1 cellular context compared by ENCODE assay signal in the genomic region with DNA sequence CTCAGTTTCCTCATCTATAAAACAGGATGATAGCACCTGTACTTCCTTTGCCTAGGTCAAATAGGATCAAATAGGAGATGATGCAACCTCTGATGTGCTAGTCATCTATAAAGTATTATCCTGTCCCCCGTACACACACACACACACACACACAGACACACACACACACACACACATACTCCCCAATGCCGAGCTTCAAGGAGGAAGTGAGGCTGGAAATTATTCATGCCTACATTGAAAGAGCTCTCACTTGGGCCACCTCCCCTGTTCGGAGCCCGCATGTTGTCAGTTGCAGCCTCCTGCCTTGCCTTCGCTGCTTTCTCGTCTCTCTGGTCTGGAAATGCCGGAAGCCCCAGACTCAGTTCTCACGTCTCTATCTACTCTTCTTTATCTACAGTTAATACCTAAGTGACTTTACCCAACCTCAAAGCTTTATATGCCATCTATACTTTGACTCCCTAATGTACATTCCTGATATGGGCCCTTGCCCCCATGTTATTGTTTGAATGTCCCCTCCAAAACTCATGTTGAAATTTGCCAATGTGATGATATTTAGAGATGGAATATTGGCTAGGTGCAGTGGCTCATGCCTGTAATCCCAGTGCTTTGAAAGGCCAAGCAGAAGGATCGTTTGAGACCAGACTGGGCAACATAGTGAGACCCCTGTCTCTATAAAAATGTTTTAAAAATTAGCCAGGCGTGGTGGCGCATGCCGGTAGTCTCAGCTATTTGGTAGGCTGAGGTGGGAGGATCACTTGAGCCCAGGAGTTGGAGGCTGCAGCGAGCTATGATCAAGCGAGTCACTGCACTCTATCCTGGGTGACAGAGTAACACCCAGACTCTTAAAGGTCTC.
TF ChIP-seq lines count a peak whose summit lies in the region.

No MANE protein-coding gene starts in this region.

TF ChIP-seq in K562, 482 proteins besides CTCF, POLR2A, EP300 and RAD21 (continued from another document and continues in another):
- TF ChIP-seq IFI16 (CRISPR knock-in tag; IDR thresholded peaks at IDR 0.05) (no peak), SMARCE1 (IDR thresholded peaks at IDR 0.05) (peak; percentile 71; the same call in 1 of the 2 replicates), ZNF174 (CRISPR knock-in tag; IDR thresholded peaks at IDR 0.05) (no peak), STAG1 (CRISPR knock-in tag; IDR thresholded peaks at IDR 0.05; ENCODE audit: borderline replicate concordance) (no peak), HDAC8 (tag; IDR thresholded peaks at IDR 0.05) (no peak), DPF2 (IDR thresholded peaks at IDR 0.05) (peak; percentile 37), MCM3 (IDR thresholded peaks at IDR 0.05) (peak; percentile 94), STAT5B (CRISPR knock-in tag; IDR thresholded peaks at IDR 0.05) (no peak), ZNF253 (CRISPR knock-in tag; conservative IDR thresholded peaks at IDR 0.05) (no peak), PRPF4 (IDR thresholded peaks at IDR 0.05; ENCODE audit: insufficient read depth, low read depth, low read length, poor library complexity, severe bottlenecking) (no peak), ZFPM2 (CRISPR knock-in tag; IDR thresholded peaks at IDR 0.05) (no peak), SP1 (CRISPR knock-in tag; IDR thresholded peaks at IDR 0.05) (peak; percentile 56; the same call in 1 of the 2 replicates), SIN3A (IDR thresholded peaks at IDR 0.05; ENCODE audit: borderline replicate concordance in 2 of 2, control insufficient read depth in 1 of 2, low read depth in 2 of 2, low read length in 2 of 2) (no peak), HNRNPH1 (optimal IDR thresholded peaks at IDR 0.05; ENCODE audit: low read depth, low read length) (no peak), SIN3B (IDR thresholded peaks at IDR 0.05; ENCODE audit: low read depth) (no peak), TSC22D4 (tag; IDR thresholded peaks at IDR 0.05) (no peak), THRAP3 (IDR thresholded peaks at IDR 0.05; ENCODE audit: borderline replicate concordance) (peak; percentile 29; the same call in 1 of the 2 replicates), ZFP36 (IDR thresholded peaks at IDR 0.05; ENCODE audit: low read depth, low read length, partially characterized antibody) (no peak), SRSF7 (optimal IDR thresholded peaks at IDR 0.05; ENCODE audit: low read depth, low read length) (no peak), RFX1 (IDR thresholded peaks at IDR 0.05) (no peak), RFX5 (IDR thresholded peaks at IDR 0.05; ENCODE audit: low read depth, low read length) (no peak), MAZ (CRISPR knock-in tag; conservative IDR thresholded peaks at IDR 0.05 in 1 of 2, IDR thresholded peaks at IDR 0.05 in 1 of 2) (no peak), CBFA2T2 (conservative IDR thresholded peaks at IDR 0.05) (peak; percentile 33; the same call in 1 of the 2 replicates), TBP (optimal IDR thresholded peaks at IDR 0.05; ENCODE audit: low read depth, low read length) (no peak), PHB2 (IDR thresholded peaks at IDR 0.05; ENCODE audit: low read depth) (no peak), ZNF445 (CRISPR knock-in tag; IDR thresholded peaks at IDR 0.05; ENCODE audit: low read depth) (no peak), TEAD4 (IDR thresholded peaks at IDR 0.05; ENCODE audit: low read length) (no peak), TEAD4 (CRISPR knock-in tag; IDR thresholded peaks at IDR 0.05; ENCODE audit: borderline replicate concordance) (no peak), ZNF224 (CRISPR knock-in tag; IDR thresholded peaks at IDR 0.05) (no peak), NR2F6 (CRISPR knock-in tag; IDR thresholded peaks at IDR 0.05) (no peak), ZFP1 (CRISPR knock-in tag; IDR thresholded peaks at IDR 0.05) (no peak), ZNF23 (CRISPR knock-in tag; IDR thresholded peaks at IDR 0.05) (no peak), HNRNPLL (IDR thresholded peaks at IDR 0.05; ENCODE audit: low read depth, low read length, poor library complexity, severe bottlenecking) (no peak), CTBP1 (IDR thresholded peaks at IDR 0.05; ENCODE audit: borderline replicate concordance) (peak; percentile 52), SIRT6 (IDR thresholded peaks at IDR 0.05; ENCODE audit: low read depth, low read length) (no peak), MCM7 (IDR thresholded peaks at IDR 0.05) (no peak), SRF (CRISPR knock-in tag; IDR thresholded peaks at IDR 0.05) (no peak), NONO (IDR thresholded peaks at IDR 0.05; ENCODE audit: low read depth in 2 of 2, low read length in 1 of 2) (no peak), ELF2 (CRISPR knock-in tag; IDR thresholded peaks at IDR 0.05) (peak; percentile 61; the same call in 1 of the 2 replicates), PHTF2 (CRISPR knock-in tag; IDR thresholded peaks at IDR 0.05) (no peak), RAD51 (IDR thresholded peaks at IDR 0.05; ENCODE audit: borderline replicate concordance, low read depth) (no peak)
- TF ChIP-seq, protein P1, sequence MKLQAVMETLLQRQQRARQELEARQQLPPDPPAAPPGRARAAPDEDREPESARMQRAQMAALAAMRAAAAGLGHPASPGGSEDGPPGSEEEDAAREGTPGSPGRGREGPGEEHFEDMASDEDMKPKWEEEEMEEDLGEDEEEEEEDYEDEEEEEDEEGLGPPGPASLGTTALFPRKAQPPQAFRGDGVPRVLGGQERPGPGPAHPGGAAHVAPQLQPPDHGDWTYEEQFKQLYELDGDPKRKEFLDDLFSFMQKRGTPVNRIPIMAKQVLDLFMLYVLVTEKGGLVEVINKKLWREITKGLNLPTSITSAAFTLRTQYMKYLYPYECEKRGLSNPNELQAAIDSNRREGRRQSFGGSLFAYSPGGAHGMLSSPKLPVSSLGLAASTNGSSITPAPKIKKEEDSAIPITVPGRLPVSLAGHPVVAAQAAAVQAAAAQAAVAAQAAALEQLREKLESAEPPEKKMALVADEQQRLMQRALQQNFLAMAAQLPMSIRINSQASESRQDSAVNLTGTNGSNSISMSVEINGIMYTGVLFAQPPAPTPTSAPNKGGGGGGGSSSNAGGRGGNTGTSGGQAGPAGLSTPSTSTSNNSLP (IDR thresholded peaks at IDR 0.05; ENCODE audit: borderline replicate concordance, low read depth, low read length), result no peak
- TF ChIP-seq, protein P2, sequence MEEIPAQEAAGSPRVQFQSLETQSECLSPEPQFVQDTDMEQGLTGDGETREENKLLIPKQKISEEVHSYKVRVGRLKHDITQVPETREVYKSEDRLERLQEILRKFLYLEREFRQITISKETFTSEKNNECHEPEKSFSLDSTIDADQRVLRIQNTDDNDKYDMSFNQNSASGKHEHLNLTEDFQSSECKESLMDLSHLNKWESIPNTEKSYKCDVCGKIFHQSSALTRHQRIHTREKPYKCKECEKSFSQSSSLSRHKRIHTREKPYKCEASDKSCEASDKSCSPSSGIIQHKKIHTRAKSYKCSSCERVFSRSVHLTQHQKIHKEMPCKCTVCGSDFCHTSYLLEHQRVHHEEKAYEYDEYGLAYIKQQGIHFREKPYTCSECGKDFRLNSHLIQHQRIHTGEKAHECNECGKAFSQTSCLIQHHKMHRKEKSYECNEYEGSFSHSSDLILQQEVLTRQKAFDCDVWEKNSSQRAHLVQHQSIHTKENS (CRISPR knock-in tag; IDR thresholded peaks at IDR 0.05), result no peak
- TF ChIP-seq, protein P3, sequence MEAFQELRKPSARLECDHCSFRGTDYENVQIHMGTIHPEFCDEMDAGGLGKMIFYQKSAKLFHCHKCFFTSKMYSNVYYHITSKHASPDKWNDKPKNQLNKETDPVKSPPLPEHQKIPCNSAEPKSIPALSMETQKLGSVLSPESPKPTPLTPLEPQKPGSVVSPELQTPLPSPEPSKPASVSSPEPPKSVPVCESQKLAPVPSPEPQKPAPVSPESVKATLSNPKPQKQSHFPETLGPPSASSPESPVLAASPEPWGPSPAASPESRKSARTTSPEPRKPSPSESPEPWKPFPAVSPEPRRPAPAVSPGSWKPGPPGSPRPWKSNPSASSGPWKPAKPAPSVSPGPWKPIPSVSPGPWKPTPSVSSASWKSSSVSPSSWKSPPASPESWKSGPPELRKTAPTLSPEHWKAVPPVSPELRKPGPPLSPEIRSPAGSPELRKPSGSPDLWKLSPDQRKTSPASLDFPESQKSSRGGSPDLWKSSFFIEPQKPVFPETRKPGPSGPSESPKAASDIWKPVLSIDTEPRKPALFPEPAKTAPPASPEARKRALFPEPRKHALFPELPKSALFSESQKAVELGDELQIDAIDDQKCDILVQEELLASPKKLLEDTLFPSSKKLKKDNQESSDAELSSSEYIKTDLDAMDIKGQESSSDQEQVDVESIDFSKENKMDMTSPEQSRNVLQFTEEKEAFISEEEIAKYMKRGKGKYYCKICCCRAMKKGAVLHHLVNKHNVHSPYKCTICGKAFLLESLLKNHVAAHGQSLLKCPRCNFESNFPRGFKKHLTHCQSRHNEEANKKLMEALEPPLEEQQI (IDR thresholded peaks at IDR 0.05), result 0 out of 2 replicates have a peak, but pooled peaks have one; percentile 24
- TF ChIP-seq, protein P4, sequence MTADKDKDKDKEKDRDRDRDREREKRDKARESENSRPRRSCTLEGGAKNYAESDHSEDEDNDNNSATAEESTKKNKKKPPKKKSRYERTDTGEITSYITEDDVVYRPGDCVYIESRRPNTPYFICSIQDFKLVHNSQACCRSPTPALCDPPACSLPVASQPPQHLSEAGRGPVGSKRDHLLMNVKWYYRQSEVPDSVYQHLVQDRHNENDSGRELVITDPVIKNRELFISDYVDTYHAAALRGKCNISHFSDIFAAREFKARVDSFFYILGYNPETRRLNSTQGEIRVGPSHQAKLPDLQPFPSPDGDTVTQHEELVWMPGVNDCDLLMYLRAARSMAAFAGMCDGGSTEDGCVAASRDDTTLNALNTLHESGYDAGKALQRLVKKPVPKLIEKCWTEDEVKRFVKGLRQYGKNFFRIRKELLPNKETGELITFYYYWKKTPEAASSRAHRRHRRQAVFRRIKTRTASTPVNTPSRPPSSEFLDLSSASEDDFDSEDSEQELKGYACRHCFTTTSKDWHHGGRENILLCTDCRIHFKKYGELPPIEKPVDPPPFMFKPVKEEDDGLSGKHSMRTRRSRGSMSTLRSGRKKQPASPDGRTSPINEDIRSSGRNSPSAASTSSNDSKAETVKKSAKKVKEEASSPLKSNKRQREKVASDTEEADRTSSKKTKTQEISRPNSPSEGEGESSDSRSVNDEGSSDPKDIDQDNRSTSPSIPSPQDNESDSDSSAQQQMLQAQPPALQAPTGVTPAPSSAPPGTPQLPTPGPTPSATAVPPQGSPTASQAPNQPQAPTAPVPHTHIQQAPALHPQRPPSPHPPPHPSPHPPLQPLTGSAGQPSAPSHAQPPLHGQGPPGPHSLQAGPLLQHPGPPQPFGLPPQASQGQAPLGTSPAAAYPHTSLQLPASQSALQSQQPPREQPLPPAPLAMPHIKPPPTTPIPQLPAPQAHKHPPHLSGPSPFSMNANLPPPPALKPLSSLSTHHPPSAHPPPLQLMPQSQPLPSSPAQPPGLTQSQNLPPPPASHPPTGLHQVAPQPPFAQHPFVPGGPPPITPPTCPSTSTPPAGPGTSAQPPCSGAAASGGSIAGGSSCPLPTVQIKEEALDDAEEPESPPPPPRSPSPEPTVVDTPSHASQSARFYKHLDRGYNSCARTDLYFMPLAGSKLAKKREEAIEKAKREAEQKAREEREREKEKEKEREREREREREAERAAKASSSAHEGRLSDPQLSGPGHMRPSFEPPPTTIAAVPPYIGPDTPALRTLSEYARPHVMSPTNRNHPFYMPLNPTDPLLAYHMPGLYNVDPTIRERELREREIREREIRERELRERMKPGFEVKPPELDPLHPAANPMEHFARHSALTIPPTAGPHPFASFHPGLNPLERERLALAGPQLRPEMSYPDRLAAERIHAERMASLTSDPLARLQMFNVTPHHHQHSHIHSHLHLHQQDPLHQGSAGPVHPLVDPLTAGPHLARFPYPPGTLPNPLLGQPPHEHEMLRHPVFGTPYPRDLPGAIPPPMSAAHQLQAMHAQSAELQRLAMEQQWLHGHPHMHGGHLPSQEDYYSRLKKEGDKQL (CRISPR knock-in tag; IDR thresholded peaks at IDR 0.05; ENCODE audit: borderline replicate concordance), result 0 out of 2 replicates have a peak, but pooled peaks have one; percentile 58
- TF ChIP-seq, protein P5, sequence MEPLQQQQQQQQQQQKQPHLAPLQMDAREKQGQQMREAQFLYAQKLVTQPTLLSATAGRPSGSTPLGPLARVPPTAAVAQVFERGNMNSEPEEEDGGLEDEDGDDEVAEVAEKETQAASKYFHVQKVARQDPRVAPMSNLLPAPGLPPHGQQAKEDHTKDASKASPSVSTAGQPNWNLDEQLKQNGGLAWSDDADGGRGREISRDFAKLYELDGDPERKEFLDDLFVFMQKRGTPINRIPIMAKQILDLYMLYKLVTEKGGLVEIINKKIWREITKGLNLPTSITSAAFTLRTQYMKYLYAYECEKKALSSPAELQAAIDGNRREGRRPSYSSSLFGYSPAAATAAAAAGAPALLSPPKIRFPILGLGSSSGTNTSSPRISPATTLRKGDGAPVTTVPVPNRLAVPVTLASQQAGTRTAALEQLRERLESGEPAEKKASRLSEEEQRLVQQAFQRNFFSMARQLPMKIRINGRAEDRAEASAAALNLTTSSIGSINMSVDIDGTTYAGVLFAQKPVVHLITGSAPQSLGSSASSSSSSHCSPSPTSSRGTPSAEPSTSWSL (CRISPR knock-in tag; IDR thresholded peaks at IDR 0.05; ENCODE audit: borderline replicate concordance), result no peak
- TF ChIP-seq, protein P6, sequence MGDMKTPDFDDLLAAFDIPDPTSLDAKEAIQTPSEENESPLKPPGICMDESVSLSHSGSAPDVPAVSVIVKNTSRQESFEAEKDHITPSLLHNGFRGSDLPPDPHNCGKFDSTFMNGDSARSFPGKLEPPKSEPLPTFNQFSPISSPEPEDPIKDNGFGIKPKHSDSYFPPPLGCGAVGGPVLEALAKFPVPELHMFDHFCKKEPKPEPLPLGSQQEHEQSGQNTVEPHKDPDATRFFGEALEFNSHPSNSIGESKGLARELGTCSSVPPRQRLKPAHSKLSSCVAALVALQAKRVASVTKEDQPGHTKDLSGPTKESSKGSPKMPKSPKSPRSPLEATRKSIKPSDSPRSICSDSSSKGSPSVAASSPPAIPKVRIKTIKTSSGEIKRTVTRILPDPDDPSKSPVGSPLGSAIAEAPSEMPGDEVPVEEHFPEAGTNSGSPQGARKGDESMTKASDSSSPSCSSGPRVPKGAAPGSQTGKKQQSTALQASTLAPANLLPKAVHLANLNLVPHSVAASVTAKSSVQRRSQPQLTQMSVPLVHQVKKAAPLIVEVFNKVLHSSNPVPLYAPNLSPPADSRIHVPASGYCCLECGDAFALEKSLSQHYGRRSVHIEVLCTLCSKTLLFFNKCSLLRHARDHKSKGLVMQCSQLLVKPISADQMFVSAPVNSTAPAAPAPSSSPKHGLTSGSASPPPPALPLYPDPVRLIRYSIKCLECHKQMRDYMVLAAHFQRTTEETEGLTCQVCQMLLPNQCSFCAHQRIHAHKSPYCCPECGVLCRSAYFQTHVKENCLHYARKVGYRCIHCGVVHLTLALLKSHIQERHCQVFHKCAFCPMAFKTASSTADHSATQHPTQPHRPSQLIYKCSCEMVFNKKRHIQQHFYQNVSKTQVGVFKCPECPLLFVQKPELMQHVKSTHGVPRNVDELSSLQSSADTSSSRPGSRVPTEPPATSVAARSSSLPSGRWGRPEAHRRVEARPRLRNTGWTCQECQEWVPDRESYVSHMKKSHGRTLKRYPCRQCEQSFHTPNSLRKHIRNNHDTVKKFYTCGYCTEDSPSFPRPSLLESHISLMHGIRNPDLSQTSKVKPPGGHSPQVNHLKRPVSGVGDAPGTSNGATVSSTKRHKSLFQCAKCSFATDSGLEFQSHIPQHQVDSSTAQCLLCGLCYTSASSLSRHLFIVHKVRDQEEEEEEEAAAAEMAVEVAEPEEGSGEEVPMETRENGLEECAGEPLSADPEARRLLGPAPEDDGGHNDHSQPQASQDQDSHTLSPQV (IDR thresholded peaks at IDR 0.05), result no peak
